ENCODE assay signal across 18 cellular contexts in the genomic region with DNA sequence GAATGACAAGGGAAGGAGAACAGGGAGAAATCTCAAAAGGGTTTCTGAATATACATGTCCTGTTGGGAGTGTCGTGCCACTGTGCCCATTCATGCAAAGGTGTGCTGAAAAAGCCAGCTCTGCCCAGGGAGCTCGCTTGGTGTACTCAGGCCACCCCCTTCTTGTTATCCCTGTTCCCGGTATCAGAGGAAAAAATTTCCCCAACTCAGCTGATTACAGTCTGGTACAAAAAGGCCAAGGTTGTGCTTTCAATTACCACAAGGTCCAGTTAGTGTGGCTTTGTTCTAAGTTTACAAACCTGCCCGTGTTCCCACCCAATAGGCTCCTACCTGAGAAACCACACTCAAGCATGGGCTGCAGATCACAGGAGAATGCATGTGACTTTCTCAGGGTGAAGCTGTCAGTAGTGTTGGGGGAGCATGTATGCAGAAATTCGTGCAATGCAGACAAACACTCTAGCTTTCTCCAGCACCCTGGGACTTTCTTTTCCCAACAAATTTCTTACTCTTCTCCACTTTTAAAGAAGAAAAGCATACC.
DNase-seq lines count a peak whose midpoint lies in the region; ATAC-seq, FAIRE-seq and TF ChIP-seq lines count a peak whose summit lies in the region.
"Had no signal": no experiment of that assay in that cellular context is flagged by ENCODE, and none has a peak within 500 bp of the region (broad histone marks: within the 10 kb centered on the region; RNA-seq: fewer than 3 reads in every experiment).

No MANE protein-coding gene starts in this region.

- WGBS in H1 (ENCODE audit: extremely low coverage in 1 of 2, insufficient coverage in 1 of 2, insufficient read length in 1 of 2, insufficient replicate concordance in 2 of 2, low coverage in 1 of 2, low lambda C conversion rate in 2 of 2, missing lambda C conversion rate in 1 of 2), 2 experiments = 75% methylated on average over 5 of the region's 5 CpGs; no CpG with 5 or more reads in 1 of the 2 experiments
- WGBS in mesendoderm (ENCODE audit: extremely low coverage, insufficient coverage, low lambda C conversion rate) = no CpG with 5 or more reads among the region's 5 CpGs

- no peak for TF ChIP-seq POLR2A in H1 (IDR thresholded peaks at IDR 0.05; ENCODE audit: control extremely low read depth in 1 of 2, low read depth in 2 of 2, low read length in 2 of 2)

- no peak overlapping the region for H4K91ac ChIP-seq in H1 (replicated peaks; ENCODE audit: insufficient read length, low read length)

- POLR2A ChIA-PET in H1 (lab: Charles Lee; ENCODE audit: partially characterized antibody) = no interaction called here

- H3K36me3 ChIP-seq in H1 (ENCODE audit: control insufficient read depth in 2 of 4, insufficient read depth in 4 of 4, low read length in 3 of 4) (no peaks in the 10 kb centered on the region), mesendoderm (ENCODE audit: control insufficient read depth, insufficient read depth, low read length) (no peaks in the 10 kb centered on the region)
- H3K36me3 ChIP-seq: HAP-1 had no signal

- TF ChIP-seq RAD21 in H1 (IDR thresholded peaks at IDR 0.05 in 1 of 2, conservative IDR thresholded peaks at IDR 0.05 in 1 of 2; ENCODE audit: low read depth in 2 of 2, low read length in 2 of 2) = no peak

- H2BK15ac ChIP-seq in H1 (ENCODE audit: low read length) (no peak overlapping the region), mesendoderm (replicated peaks; ENCODE audit: low read depth) (no peak overlapping the region)

- CTCF ChIA-PET in H1 (lab: Charles Lee; ENCODE audit: partially characterized antibody) = no interaction called here

- peaks cover 0 to 8% (median 6%) of the 10 kb centered on the region in 4 experiments; a peak in 4 of 7 replicates for H3K27me3 ChIP-seq in H1 (replicated peaks in 1 of 4; ENCODE audit: control insufficient read depth in 3 of 4, extremely low read depth in 1 of 4, insufficient read depth in 3 of 4, low read length in 3 of 4)
- no peaks in the 10 kb centered on the region for H3K27me3 ChIP-seq in mesendoderm (ENCODE audit: insufficient read depth, low read length, poor library complexity)

- H4K5ac ChIP-seq in H1 (ENCODE audit: insufficient read length, low read depth, low read length) (no peak overlapping the region), mesendoderm (ENCODE audit: low read length) (no peak overlapping the region)

- H3K4me1 ChIP-seq in H1 (replicated peaks in 1 of 4; ENCODE audit: control insufficient read depth in 3 of 4, insufficient read depth in 4 of 4, low read length in 3 of 4) (no peaks in the 10 kb centered on the region), mesendoderm (ENCODE audit: control insufficient read depth, low read depth, low read length) (no peaks in the 10 kb centered on the region)
- H3K4me1 ChIP-seq: HAP-1 had no signal

- H3K18ac ChIP-seq in H1 (ENCODE audit: extremely low read depth, low read length) (no peak overlapping the region), mesendoderm (ENCODE audit: low read length) (no peak overlapping the region)

- no peak for DNase-seq in H1 (ENCODE audit: low read depth in 1 of 2, low spot score in 2 of 2)
- DNase-seq in mesendoderm = peak; percentile 34
- DNase-seq in renal cortical epithelial cell (ENCODE audit: low read depth) = peak; percentile 1
- DNase-seq in DMS153 (lab: John Stamatoyannopoulos, UW) = no peak
- DNase-seq in HPDE6-E6E7 (ENCODE audit: extremely low spot score) = no peak
- DNase-seq in SK-N-DZ (ENCODE audit: low spot score) = no peak
- DNase-seq: C1 segment of cervical spinal cord; Calu3; CD4-positive, alpha-beta memory T cell; COR-L47; DND-41; GM23248; HFFc6 had no signal

- H3K4me2 ChIP-seq in H1 (ENCODE audit: insufficient read depth in 1 of 2, low read depth in 2 of 2, low read length in 2 of 2) (no peak overlapping the region), mesendoderm (ENCODE audit: low read length) (no peak overlapping the region)

- H3K9ac ChIP-seq in H1 (replicated peaks in 1 of 4; ENCODE audit: extremely low read depth in 1 of 4, low read depth in 3 of 4, low read length in 3 of 4) = no peak overlapping the region
- no peak overlapping the region for H3K9ac ChIP-seq in mesendoderm (ENCODE audit: low read length)
- H3K9ac ChIP-seq: GM23248 had no signal

- H3K23ac ChIP-seq in H1 (ENCODE audit: insufficient read length) (no peak overlapping the region), mesendoderm (ENCODE audit: low read length) (no peak overlapping the region)

- H3K56ac ChIP-seq in H1 (replicated peaks; ENCODE audit: insufficient read length, low read depth, low read length) (no peak overlapping the region), mesendoderm (ENCODE audit: low read length) (no peak overlapping the region)

- FAIRE-seq in H1 (lab: Jason Lieb, UNC) = no peak
- FAIRE-seq: G401.6, GM19239, H54 had no signal

- H3K79me2 ChIP-seq in H1 (ENCODE audit: control insufficient read depth in 1 of 2, insufficient read depth in 2 of 2, low read length in 2 of 2) (no peaks in the 10 kb centered on the region), mesendoderm (ENCODE audit: control insufficient read depth, insufficient read depth, low read length) (no peaks in the 10 kb centered on the region)

- no peak overlapping the region for H2AK5ac ChIP-seq in H1 (ENCODE audit: low read depth, low read length)
- no peak overlapping the region for H2AK5ac ChIP-seq in mesendoderm (ENCODE audit: low read length)

- H3K4me3 ChIP-seq in H1 (ENCODE audit: extremely low read depth in 1 of 4, insufficient read depth in 2 of 4, low read depth in 3 of 4, low read length in 4 of 4) (no peak overlapping the region), mesendoderm (ENCODE audit: low read length) (no peak overlapping the region)
- H3K4me3 ChIP-seq: GM23248, HAP-1 had no signal

- no peaks in the 10 kb centered on the region for H3K9me3 ChIP-seq in H1 (ENCODE audit: insufficient read depth in 2 of 2, low read depth in 1 of 2, low read length in 1 of 2)
- H3K9me3 ChIP-seq: HAP-1 had no signal

- TF ChIP-seq CTCF in H1 (IDR thresholded peaks at IDR 0.05; ENCODE audit: control extremely low read depth in 1 of 3, insufficient read depth in 1 of 3, low read depth in 1 of 3, low read length in 3 of 3) = no peak

- no peak overlapping the region for H3K27ac ChIP-seq in H1 (ENCODE audit: low read depth, low read length)
- no peak overlapping the region for H3K27ac ChIP-seq in mesendoderm (ENCODE audit: low read depth, low read length)
- H3K27ac ChIP-seq: GM23248 had no signal

- no peak overlapping the region for H2BK12ac ChIP-seq in H1 (ENCODE audit: low read depth, low read length)

- H2AFZ ChIP-seq in H1 (ENCODE audit: low read length) = no peak overlapping the region
- H2AFZ ChIP-seq: GM23248 had no signal

- TF ChIP-seq EP300 in H1 (IDR thresholded peaks at IDR 0.05; ENCODE audit: borderline replicate concordance in 1 of 2, low read depth in 2 of 2, low read length in 2 of 2) = no peak

- no peak overlapping the region for H3K4ac ChIP-seq in H1 (replicated peaks; ENCODE audit: insufficient read length, low read depth, low read length)
- H3K4ac ChIP-seq in mesendoderm (ENCODE audit: low read depth, low read length) = no peak overlapping the region

- H3K79me1 ChIP-seq in H1 (ENCODE audit: low read depth, low read length) (no peaks in the 10 kb centered on the region), mesendoderm (ENCODE audit: low read length) (no peaks in the 10 kb centered on the region)

- no peaks in the 10 kb centered on the region; the same call in 1 of the 2 replicates for H3K23me2 ChIP-seq in H1 (ENCODE audit: low read depth, low read length)

- no peak overlapping the region for H3K14ac ChIP-seq in H1 (ENCODE audit: insufficient read length)

- H2BK5ac ChIP-seq in H1 (ENCODE audit: low read depth, low read length) (no peak overlapping the region), mesendoderm (ENCODE audit: low read length) (no peak overlapping the region)

- H4K8ac ChIP-seq in H1 (ENCODE audit: extremely low read depth, insufficient read depth, low read length) = no peak overlapping the region
- H4K8ac ChIP-seq in mesendoderm (ENCODE audit: low read depth, low read length) = no peak overlapping the region

- H2BK120ac ChIP-seq in H1 (replicated peaks; ENCODE audit: low read depth, low read length) = no peak overlapping the region
- H2BK120ac ChIP-seq in mesendoderm (ENCODE audit: low read depth, low read length) = no peak overlapping the region

- ATAC-seq in HG03565 (IDR thresholded peaks at IDR 0.05; ENCODE audit: unreplicated experiment) = no peak

- no peak overlapping the region for H2BK20ac ChIP-seq in H1 (ENCODE audit: low read length)

- H4K20me1 ChIP-seq in H1 (replicated peaks in 1 of 2; ENCODE audit: control insufficient read depth in 1 of 2, insufficient read depth in 2 of 2, low read length in 2 of 2) = no peaks in the 10 kb centered on the region

TF ChIP-seq in H1, 55 proteins besides CTCF, POLR2A, EP300 and RAD21:
- TF ChIP-seq TEAD4 (IDR thresholded peaks at IDR 0.05; ENCODE audit: low read depth, low read length) (0 out of 2 replicates have a peak, but pooled peaks have one; percentile 18), EGR1 (IDR thresholded peaks at IDR 0.05; ENCODE audit: borderline replicate concordance, low read depth, low read length) (no peak), CTBP2 (IDR thresholded peaks at IDR 0.05; ENCODE audit: borderline replicate concordance, insufficient read depth, insufficient read length, low read length) (no peak)
- TF ChIP-seq, protein P1, sequence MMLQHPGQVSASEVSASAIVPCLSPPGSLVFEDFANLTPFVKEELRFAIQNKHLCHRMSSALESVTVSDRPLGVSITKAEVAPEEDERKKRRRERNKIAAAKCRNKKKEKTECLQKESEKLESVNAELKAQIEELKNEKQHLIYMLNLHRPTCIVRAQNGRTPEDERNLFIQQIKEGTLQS (IDR thresholded peaks at IDR 0.05; ENCODE audit: insufficient read depth, low read depth, low read length) = no peak

Comparison
In these comparisons a context has a peak if more than half of its experiments do, and no peak if none do; other contexts are left out.
1. DNase-seq: peak in mesendoderm (single experiment) and renal cortical epithelial cell (single experiment); none in H1 (0 of 2), DMS153 (single experiment), HPDE6-E6E7 (single experiment) and SK-N-DZ (single experiment).